Comparison of ENCODE assay signal across 1 cellular context in genomic region chr5:16810503-16810854, GRCh38.
TF ChIP-seq lines count a peak whose summit lies in the region.

No MANE protein-coding gene starts in this region.

TF ChIP-seq in IMR-90, 13 proteins besides CTCF, POLR2A, EP300 and RAD21:
- TF ChIP-seq SMC3 (IDR thresholded peaks at IDR 0.05; ENCODE audit: low read depth, low read length) (no peak), CHD1 (IDR thresholded peaks at IDR 0.05; ENCODE audit: low read depth, low read length) (no peak), RCOR1 (IDR thresholded peaks at IDR 0.05; ENCODE audit: insufficient replicate concordance, low read length) (no peak), MAFK (IDR thresholded peaks at IDR 0.05; ENCODE audit: low read depth, low read length) (no peak), ELK1 (IDR thresholded peaks at IDR 0.05; ENCODE audit: borderline replicate concordance, low read depth, low read length) (no peak), CEBPB (IDR thresholded peaks at IDR 0.05; ENCODE audit: low read depth, low read length) (no peak), FOS (IDR thresholded peaks at IDR 0.05; ENCODE audit: low read depth, low read length) (no peak), BHLHE40 (IDR thresholded peaks at IDR 0.05; ENCODE audit: low read depth, low read length) (no peak), RFX5 (IDR thresholded peaks at IDR 0.05; ENCODE audit: low read depth, low read length) (no peak), MAZ (IDR thresholded peaks at IDR 0.05; ENCODE audit: borderline replicate concordance, low read depth, low read length) (no peak), NFE2L2 (IDR thresholded peaks at IDR 0.05; ENCODE audit: low read depth, low read length) (no peak), MXI1 (IDR thresholded peaks at IDR 0.05; ENCODE audit: borderline replicate concordance, low read depth, low read length) (no peak)
- TF ChIP-seq, protein P1, sequence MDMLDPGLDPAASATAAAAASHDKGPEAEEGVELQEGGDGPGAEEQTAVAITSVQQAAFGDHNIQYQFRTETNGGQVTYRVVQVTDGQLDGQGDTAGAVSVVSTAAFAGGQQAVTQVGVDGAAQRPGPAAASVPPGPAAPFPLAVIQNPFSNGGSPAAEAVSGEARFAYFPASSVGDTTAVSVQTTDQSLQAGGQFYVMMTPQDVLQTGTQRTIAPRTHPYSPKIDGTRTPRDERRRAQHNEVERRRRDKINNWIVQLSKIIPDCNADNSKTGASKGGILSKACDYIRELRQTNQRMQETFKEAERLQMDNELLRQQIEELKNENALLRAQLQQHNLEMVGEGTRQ (IDR thresholded peaks at IDR 0.05; ENCODE audit: low read depth, low read length), result no peak
